In the genomic region with DNA sequence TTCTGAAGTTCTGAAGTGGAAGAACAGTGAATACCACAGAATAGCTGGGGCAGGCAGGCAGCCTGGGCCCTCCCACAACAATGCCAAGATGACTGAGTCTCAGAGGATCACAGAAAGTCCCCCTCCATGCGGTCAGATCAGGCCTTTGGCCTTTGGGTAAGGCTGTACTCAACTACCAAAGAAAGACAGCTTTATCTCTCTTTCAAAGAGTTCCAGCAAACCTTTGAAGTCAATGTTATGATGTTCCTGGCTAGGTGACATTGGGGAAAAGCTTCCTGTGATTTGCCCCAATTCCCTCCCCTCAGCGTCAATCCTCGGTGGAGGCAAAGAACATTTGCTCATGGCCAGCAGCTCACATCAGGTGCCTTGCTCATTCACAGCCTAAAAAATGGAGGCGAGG, we compare ENCODE assay signal across 1 cellular context.
A peak's percentile ranks its signal among the peaks of the same experiment; 100 is the strongest.
TF ChIP-seq lines count a peak whose summit lies in the region.

No MANE protein-coding gene starts in this region.

TF ChIP-seq in HepG2, 621 proteins besides CTCF, POLR2A, EP300 and RAD21 (continued from another document and continues in another):
- TF ChIP-seq PHB2 (IDR thresholded peaks at IDR 0.05; ENCODE audit: partially characterized antibody) (no peak), ZNF431 (CRISPR knock-in tag; IDR thresholded peaks at IDR 0.05; ENCODE audit: borderline replicate concordance, low read depth) (peak; percentile 99), GABPA (IDR thresholded peaks at IDR 0.05; ENCODE audit: low read depth, low read length) (no peak), GABPA (CRISPR knock-in tag; IDR thresholded peaks at IDR 0.05; ENCODE audit: low read depth) (0 out of 2 replicates have a peak, but pooled peaks have one; percentile 9), CEBPB (IDR thresholded peaks at IDR 0.05; ENCODE audit: borderline replicate concordance, low read depth, low read length) (no peak), ZNF17 (CRISPR knock-in tag; IDR thresholded peaks at IDR 0.05) (no peak), ELF3 (CRISPR knock-in tag; IDR thresholded peaks at IDR 0.05) (peak; percentile 68; the same call in 1 of the 2 replicates), GFI1 (CRISPR knock-in tag; IDR thresholded peaks at IDR 0.05; ENCODE audit: borderline replicate concordance) (peak; percentile 84; the same call in 1 of the 2 replicates), POGZ (CRISPR knock-in tag; IDR thresholded peaks at IDR 0.05) (peak; percentile 76), IRF2 (CRISPR knock-in tag; IDR thresholded peaks at IDR 0.05) (peak; percentile 56; the same call in 1 of the 2 replicates), ZMYM4 (CRISPR knock-in tag; IDR thresholded peaks at IDR 0.05) (peak; percentile 55; the same call in 1 of the 2 replicates), ZNF850 (CRISPR knock-in tag; conservative IDR thresholded peaks at IDR 0.05) (no peak), NFIC (IDR thresholded peaks at IDR 0.05; ENCODE audit: low read length) (no peak), SATB2 (CRISPR knock-in tag; IDR thresholded peaks at IDR 0.05) (no peak), HNRNPLL (IDR thresholded peaks at IDR 0.05; ENCODE audit: low read depth, low read length, poor library complexity, severe bottlenecking) (no peak), ZBTB7B (CRISPR knock-in tag; IDR thresholded peaks at IDR 0.05) (no peak), BCL6 (CRISPR knock-in tag; IDR thresholded peaks at IDR 0.05) (peak; percentile 74), ZNF546 (CRISPR knock-in tag; conservative IDR thresholded peaks at IDR 0.05) (no peak), NR2C2 (CRISPR knock-in tag; IDR thresholded peaks at IDR 0.05; ENCODE audit: borderline replicate concordance) (no peak), ZNF10 (CRISPR knock-in tag; IDR thresholded peaks at IDR 0.05; ENCODE audit: borderline replicate concordance, low read depth) (no peak), CEBPG (CRISPR knock-in tag; IDR thresholded peaks at IDR 0.05) (peak; percentile 61), HMG20A (CRISPR knock-in tag; IDR thresholded peaks at IDR 0.05; ENCODE audit: borderline replicate concordance) (peak; percentile 84; the same call in 1 of the 2 replicates), NRL (CRISPR knock-in tag; IDR thresholded peaks at IDR 0.05; ENCODE audit: borderline replicate concordance) (no peak), NR1H2 (CRISPR knock-in tag; IDR thresholded peaks at IDR 0.05; ENCODE audit: borderline replicate concordance, low read depth) (no peak), TBX2 (CRISPR knock-in tag; IDR thresholded peaks at IDR 0.05; ENCODE audit: borderline replicate concordance) (peak; percentile 71; the same call in 1 of the 2 replicates), ZNF234 (CRISPR knock-in tag; conservative IDR thresholded peaks at IDR 0.05) (no peak), ZNF3 (CRISPR knock-in tag; IDR thresholded peaks at IDR 0.05) (no peak), ZKSCAN5 (CRISPR knock-in tag; IDR thresholded peaks at IDR 0.05) (no peak), ZFP90 (CRISPR knock-in tag; IDR thresholded peaks at IDR 0.05; ENCODE audit: borderline replicate concordance) (no peak), ATAD3A (CRISPR knock-in tag; IDR thresholded peaks at IDR 0.05) (no peak)
- TF ChIP-seq, protein P1, sequence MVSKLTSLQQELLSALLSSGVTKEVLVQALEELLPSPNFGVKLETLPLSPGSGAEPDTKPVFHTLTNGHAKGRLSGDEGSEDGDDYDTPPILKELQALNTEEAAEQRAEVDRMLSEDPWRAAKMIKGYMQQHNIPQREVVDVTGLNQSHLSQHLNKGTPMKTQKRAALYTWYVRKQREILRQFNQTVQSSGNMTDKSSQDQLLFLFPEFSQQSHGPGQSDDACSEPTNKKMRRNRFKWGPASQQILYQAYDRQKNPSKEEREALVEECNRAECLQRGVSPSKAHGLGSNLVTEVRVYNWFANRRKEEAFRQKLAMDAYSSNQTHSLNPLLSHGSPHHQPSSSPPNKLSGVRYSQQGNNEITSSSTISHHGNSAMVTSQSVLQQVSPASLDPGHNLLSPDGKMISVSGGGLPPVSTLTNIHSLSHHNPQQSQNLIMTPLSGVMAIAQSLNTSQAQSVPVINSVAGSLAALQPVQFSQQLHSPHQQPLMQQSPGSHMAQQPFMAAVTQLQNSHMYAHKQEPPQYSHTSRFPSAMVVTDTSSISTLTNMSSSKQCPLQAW (CRISPR knock-in tag; IDR thresholded peaks at IDR 0.05): peak; percentile 77; the same call in 1 of the 2 replicates
- TF ChIP-seq, protein P2, sequence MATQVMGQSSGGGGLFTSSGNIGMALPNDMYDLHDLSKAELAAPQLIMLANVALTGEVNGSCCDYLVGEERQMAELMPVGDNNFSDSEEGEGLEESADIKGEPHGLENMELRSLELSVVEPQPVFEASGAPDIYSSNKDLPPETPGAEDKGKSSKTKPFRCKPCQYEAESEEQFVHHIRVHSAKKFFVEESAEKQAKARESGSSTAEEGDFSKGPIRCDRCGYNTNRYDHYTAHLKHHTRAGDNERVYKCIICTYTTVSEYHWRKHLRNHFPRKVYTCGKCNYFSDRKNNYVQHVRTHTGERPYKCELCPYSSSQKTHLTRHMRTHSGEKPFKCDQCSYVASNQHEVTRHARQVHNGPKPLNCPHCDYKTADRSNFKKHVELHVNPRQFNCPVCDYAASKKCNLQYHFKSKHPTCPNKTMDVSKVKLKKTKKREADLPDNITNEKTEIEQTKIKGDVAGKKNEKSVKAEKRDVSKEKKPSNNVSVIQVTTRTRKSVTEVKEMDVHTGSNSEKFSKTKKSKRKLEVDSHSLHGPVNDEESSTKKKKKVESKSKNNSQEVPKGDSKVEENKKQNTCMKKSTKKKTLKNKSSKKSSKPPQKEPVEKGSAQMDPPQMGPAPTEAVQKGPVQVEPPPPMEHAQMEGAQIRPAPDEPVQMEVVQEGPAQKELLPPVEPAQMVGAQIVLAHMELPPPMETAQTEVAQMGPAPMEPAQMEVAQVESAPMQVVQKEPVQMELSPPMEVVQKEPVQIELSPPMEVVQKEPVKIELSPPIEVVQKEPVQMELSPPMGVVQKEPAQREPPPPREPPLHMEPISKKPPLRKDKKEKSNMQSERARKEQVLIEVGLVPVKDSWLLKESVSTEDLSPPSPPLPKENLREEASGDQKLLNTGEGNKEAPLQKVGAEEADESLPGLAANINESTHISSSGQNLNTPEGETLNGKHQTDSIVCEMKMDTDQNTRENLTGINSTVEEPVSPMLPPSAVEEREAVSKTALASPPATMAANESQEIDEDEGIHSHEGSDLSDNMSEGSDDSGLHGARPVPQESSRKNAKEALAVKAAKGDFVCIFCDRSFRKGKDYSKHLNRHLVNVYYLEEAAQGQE (IDR thresholded peaks at IDR 0.05; ENCODE audit: borderline replicate concordance in 1 of 2, low read depth in 1 of 2, low read length in 2 of 2): no peak
- TF ChIP-seq, protein P3, sequence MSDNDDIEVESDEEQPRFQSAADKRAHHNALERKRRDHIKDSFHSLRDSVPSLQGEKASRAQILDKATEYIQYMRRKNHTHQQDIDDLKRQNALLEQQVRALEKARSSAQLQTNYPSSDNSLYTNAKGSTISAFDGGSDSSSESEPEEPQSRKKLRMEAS (IDR thresholded peaks at IDR 0.05): 0 out of 2 replicates have a peak, but pooled peaks have one; percentile 26
- TF ChIP-seq, protein P4, sequence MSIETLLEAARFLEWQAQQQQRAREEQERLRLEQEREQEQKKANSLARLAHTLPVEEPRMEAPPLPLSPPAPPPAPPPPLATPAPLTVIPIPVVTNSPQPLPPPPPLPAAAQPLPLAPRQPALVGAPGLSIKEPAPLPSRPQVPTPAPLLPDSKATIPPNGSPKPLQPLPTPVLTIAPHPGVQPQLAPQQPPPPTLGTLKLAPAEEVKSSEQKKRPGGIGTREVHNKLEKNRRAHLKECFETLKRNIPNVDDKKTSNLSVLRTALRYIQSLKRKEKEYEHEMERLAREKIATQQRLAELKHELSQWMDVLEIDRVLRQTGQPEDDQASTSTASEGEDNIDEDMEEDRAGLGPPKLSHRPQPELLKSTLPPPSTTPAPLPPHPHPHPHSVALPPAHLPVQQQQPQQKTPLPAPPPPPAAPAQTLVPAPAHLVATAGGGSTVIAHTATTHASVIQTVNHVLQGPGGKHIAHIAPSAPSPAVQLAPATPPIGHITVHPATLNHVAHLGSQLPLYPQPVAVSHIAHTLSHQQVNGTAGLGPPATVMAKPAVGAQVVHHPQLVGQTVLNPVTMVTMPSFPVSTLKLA (IDR thresholded peaks at IDR 0.05): no peak
- TF ChIP-seq, protein P5, sequence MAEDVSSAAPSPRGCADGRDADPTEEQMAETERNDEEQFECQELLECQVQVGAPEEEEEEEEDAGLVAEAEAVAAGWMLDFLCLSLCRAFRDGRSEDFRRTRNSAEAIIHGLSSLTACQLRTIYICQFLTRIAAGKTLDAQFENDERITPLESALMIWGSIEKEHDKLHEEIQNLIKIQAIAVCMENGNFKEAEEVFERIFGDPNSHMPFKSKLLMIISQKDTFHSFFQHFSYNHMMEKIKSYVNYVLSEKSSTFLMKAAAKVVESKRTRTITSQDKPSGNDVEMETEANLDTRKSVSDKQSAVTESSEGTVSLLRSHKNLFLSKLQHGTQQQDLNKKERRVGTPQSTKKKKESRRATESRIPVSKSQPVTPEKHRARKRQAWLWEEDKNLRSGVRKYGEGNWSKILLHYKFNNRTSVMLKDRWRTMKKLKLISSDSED (CRISPR knock-in tag; IDR thresholded peaks at IDR 0.05): no peak
- TF ChIP-seq, protein P6, sequence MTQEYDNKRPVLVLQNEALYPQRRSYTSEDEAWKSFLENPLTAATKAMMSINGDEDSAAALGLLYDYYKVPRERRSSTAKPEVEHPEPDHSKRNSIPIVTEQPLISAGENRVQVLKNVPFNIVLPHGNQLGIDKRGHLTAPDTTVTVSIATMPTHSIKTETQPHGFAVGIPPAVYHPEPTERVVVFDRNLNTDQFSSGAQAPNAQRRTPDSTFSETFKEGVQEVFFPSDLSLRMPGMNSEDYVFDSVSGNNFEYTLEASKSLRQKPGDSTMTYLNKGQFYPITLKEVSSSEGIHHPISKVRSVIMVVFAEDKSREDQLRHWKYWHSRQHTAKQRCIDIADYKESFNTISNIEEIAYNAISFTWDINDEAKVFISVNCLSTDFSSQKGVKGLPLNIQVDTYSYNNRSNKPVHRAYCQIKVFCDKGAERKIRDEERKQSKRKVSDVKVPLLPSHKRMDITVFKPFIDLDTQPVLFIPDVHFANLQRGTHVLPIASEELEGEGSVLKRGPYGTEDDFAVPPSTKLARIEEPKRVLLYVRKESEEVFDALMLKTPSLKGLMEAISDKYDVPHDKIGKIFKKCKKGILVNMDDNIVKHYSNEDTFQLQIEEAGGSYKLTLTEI (CRISPR knock-in tag; conservative IDR thresholded peaks at IDR 0.05): no peak
- TF ChIP-seq, protein P7, sequence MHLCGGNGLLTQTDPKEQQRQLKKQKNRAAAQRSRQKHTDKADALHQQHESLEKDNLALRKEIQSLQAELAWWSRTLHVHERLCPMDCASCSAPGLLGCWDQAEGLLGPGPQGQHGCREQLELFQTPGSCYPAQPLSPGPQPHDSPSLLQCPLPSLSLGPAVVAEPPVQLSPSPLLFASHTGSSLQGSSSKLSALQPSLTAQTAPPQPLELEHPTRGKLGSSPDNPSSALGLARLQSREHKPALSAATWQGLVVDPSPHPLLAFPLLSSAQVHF (CRISPR knock-in tag; IDR thresholded peaks at IDR 0.05): no peak
- TF ChIP-seq, protein P8, sequence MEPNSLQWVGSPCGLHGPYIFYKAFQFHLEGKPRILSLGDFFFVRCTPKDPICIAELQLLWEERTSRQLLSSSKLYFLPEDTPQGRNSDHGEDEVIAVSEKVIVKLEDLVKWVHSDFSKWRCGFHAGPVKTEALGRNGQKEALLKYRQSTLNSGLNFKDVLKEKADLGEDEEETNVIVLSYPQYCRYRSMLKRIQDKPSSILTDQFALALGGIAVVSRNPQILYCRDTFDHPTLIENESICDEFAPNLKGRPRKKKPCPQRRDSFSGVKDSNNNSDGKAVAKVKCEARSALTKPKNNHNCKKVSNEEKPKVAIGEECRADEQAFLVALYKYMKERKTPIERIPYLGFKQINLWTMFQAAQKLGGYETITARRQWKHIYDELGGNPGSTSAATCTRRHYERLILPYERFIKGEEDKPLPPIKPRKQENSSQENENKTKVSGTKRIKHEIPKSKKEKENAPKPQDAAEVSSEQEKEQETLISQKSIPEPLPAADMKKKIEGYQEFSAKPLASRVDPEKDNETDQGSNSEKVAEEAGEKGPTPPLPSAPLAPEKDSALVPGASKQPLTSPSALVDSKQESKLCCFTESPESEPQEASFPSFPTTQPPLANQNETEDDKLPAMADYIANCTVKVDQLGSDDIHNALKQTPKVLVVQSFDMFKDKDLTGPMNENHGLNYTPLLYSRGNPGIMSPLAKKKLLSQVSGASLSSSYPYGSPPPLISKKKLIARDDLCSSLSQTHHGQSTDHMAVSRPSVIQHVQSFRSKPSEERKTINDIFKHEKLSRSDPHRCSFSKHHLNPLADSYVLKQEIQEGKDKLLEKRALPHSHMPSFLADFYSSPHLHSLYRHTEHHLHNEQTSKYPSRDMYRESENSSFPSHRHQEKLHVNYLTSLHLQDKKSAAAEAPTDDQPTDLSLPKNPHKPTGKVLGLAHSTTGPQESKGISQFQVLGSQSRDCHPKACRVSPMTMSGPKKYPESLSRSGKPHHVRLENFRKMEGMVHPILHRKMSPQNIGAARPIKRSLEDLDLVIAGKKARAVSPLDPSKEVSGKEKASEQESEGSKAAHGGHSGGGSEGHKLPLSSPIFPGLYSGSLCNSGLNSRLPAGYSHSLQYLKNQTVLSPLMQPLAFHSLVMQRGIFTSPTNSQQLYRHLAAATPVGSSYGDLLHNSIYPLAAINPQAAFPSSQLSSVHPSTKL (CRISPR knock-in tag; IDR thresholded peaks at IDR 0.05): peak; percentile 83
- TF ChIP-seq, protein P9, sequence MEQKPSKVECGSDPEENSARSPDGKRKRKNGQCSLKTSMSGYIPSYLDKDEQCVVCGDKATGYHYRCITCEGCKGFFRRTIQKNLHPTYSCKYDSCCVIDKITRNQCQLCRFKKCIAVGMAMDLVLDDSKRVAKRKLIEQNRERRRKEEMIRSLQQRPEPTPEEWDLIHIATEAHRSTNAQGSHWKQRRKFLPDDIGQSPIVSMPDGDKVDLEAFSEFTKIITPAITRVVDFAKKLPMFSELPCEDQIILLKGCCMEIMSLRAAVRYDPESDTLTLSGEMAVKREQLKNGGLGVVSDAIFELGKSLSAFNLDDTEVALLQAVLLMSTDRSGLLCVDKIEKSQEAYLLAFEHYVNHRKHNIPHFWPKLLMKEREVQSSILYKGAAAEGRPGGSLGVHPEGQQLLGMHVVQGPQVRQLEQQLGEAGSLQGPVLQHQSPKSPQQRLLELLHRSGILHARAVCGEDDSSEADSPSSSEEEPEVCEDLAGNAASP (CRISPR knock-in tag; IDR thresholded peaks at IDR 0.05; ENCODE audit: borderline replicate concordance): peak; percentile 68; the same call in 1 of the 2 replicates
- TF ChIP-seq, protein P10, sequence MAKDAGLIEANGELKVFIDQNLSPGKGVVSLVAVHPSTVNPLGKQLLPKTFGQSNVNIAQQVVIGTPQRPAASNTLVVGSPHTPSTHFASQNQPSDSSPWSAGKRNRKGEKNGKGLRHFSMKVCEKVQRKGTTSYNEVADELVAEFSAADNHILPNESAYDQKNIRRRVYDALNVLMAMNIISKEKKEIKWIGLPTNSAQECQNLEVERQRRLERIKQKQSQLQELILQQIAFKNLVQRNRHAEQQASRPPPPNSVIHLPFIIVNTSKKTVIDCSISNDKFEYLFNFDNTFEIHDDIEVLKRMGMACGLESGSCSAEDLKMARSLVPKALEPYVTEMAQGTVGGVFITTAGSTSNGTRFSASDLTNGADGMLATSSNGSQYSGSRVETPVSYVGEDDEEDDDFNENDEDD (CRISPR knock-in tag; IDR thresholded peaks at IDR 0.05; ENCODE audit: borderline replicate concordance): peak; percentile 76; the same call in 1 of the 2 replicates
